ENCODE assay signal across 12 cellular contexts in the genomic region with DNA sequence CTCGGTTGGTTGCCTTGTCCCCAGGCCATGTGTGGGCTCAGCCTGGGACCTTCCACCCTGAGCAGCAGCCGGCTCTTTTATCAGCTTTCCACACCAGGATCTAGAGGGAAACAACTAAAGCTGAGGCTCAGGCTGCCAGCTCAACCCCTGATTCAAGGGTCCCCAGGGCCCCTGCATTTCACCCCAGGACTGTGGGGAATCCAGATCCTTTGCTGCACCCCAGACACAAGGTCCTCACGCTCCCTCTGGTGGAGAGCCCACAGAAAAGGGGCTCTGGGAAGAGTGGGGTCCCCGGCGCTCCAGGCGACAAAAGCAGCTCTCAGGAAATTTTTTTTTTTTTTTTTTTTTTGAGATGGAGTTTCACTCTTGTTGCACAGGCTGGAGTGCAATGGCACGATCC.
DNase-seq lines count a peak whose midpoint lies in the region; ATAC-seq, FAIRE-seq and TF ChIP-seq lines count a peak whose summit lies in the region.
"Had no signal": no experiment of that assay in that cellular context is flagged by ENCODE, and none has a peak within 500 bp of the region (broad histone marks: within the 10 kb centered on the region; RNA-seq: fewer than 3 reads in every experiment).

No MANE protein-coding gene starts in this region.

- H3K27me3 ChIP-seq in WERI-Rb-1 (ENCODE audit: insufficient read depth, low read depth, severe bottlenecking), result no peaks in the 10 kb centered on the region
- H3K27me3 ChIP-seq in hepatocyte, result no peaks in the 10 kb centered on the region

- H4K20me1 ChIP-seq in hepatocyte (ENCODE audit: insufficient read depth, poor library complexity, severe bottlenecking), result no peaks in the 10 kb centered on the region

- TF ChIP-seq CTCF in AG10803 (conservative IDR thresholded peaks at IDR 0.05; ENCODE audit: low read length) (peak; percentile 48), GM10248 (IDR thresholded peaks at IDR 0.05; ENCODE audit: control extremely low read depth, extremely low read depth, low read depth, missing control alignments) (peak; percentile 19), WERI-Rb-1 (IDR thresholded peaks at IDR 0.05; ENCODE audit: low read depth, low read length) (peak; percentile 65), hepatocyte (IDR thresholded peaks at IDR 0.05; ENCODE audit: poor library complexity) (peak; percentile 29)

- FAIRE-seq in GM19239 (lab: Jason Lieb, UNC), result no peak

- no peak overlapping the region for H3K4me2 ChIP-seq in hepatocyte

- H3K79me2 ChIP-seq in hepatocyte, result no peaks in the 10 kb centered on the region

- POLR2A ChIA-PET in GM10248 (lab: Yijun Ruan, JAX), result no interaction called here

- ATAC-seq in GM18519 (IDR thresholded peaks at IDR 0.05; ENCODE audit: low FRiP score, unreplicated experiment), result no peak
- ATAC-seq: esophagus mucosa had no signal

- H3K4me3 ChIP-seq in AG10803 (ENCODE audit: low read length) (no peak overlapping the region), WERI-Rb-1 (ENCODE audit: low read depth, low read length) (no peak overlapping the region), hepatocyte (no peak overlapping the region)

- no peaks in the 10 kb centered on the region for H3K9me2 ChIP-seq in hepatocyte (replicated peaks; ENCODE audit: insufficient read depth)

- WGBS in hepatocyte (ENCODE audit: low lambda C conversion rate, missing lambda C conversion rate), result 82% methylated on average over 7 of the region's 7 CpGs

- H3K27ac ChIP-seq in WERI-Rb-1, result peak overlapping the region; percentile 29
- H3K27ac ChIP-seq in hepatocyte, result no peak overlapping the region

- DNase-seq in AG10803 (ENCODE audit: low read depth), result no peak
- DNase-seq in GM10248 (ENCODE audit: extremely low spot score), result no peak
- DNase-seq in WERI-Rb-1, result peak; percentile 51
- no peak for DNase-seq in hepatocyte (ENCODE audit: low spot score)
- DNase-seq in KG1 (lab: John Stamatoyannopoulos, UW), result no peak
- no peak for DNase-seq in activated CD4-positive, CD25-positive, alpha-beta regulatory T cell (lab: John Stamatoyannopoulos, UW)
- DNase-seq in GM19239 (ENCODE audit: insufficient read length, low spot score), result no peak
- DNase-seq: NCI-H1092, nucleus accumbens, SHP77 had no signal

- no peaks in the 10 kb centered on the region for H3K36me3 ChIP-seq in WERI-Rb-1
- no peaks in the 10 kb centered on the region for H3K36me3 ChIP-seq in hepatocyte (replicated peaks; ENCODE audit: insufficient read depth, low read depth)

- no peaks in the 10 kb centered on the region for H3K4me1 ChIP-seq in hepatocyte (ENCODE audit: insufficient read depth)

- H2AFZ ChIP-seq in hepatocyte, result no peak overlapping the region

- CTCF ChIA-PET in GM10248 (lab: Yijun Ruan, JAX), result interaction anchor here (1.7 kb wide), 1 partner anchor 134 kb away, joined by 5 read pairs; no protein-coding TSS in a partner anchor

- H3K9me3 ChIP-seq in WERI-Rb-1 (ENCODE audit: severe bottlenecking) (no peaks in the 10 kb centered on the region), hepatocyte (ENCODE audit: low read depth) (no peaks in the 10 kb centered on the region)
